In genomic region chr1:225810579-225811538, GRCh38 we compare ENCODE assay signal across 8 cellular contexts. TPM values are rescaled to one million over a fixed set of nuclear protein-coding genes. Genes with fewer than 3 reads are reported as not detected.
DNase-seq lines count a peak whose midpoint lies in the region; ATAC-seq and TF ChIP-seq lines count a peak whose summit lies in the region.
"Not testable (repeated sequence)": the region's sequence is repeated elsewhere in the genome, so short reads cannot be mapped to it uniquely, and the experiment has no call there.

No MANE protein-coding gene starts in this region.

- peak overlapping the region; percentile 76; the same call in 1 of the 2 replicates for H3K9ac ChIP-seq in iPS-20b (ENCODE audit: low read depth, low read length)

- not testable (repeated sequence) for H3K27ac Mint-ChIP-seq in activated naive CD4-positive, alpha-beta T cell treated with anti-CD3 and anti-CD28 coated beads, Interleukin-2, amount 10 ng/mL, durations not matched to agents 7 days and 5 days
- H3K27ac Mint-ChIP-seq in naive B cell, result peak overlapping the region in 2 of 6 donors; percentile 39 to 66
- H3K27ac Mint-ChIP-seq in stimulated activated memory B cell treated with anti-CD40 and anti-IgM and Interleukin-4, amounts not matched to agents 10 μg/mL and 1 μg/mL and 100 μg/mL, for 72 hours, result peak overlapping the region; percentile 64

- intact Hi-C loops in OCI-LY7 (cut with micrococcal nuclease; ENCODE audit: unreplicated experiment), result not testable (repeated sequence)

- H3K9me3 ChIP-seq in HEK293 (ENCODE audit: control insufficient read depth, insufficient read depth, low read depth, low read length); OCI-LY7 (ENCODE audit: low read length); ectodermal cell (ENCODE audit: control insufficient read depth, low read length); iPS-20b (ENCODE audit: insufficient read depth, low read depth, low read length): not testable (repeated sequence)

- H4K20me1 ChIP-seq in OCI-LY7 (ENCODE audit: insufficient read depth, low read length), result not testable (repeated sequence)

- not testable (repeated sequence) for H2AFZ ChIP-seq in OCI-LY7 (ENCODE audit: low read length)

- not testable (repeated sequence) for H3K9me3 Mint-ChIP-seq in activated naive CD4-positive, alpha-beta T cell treated with anti-CD3 and anti-CD28 coated beads, Interleukin-2, amount 10 ng/mL, durations not matched to agents 7 days and 5 days; naive B cell; stimulated activated memory B cell treated with anti-CD40 and anti-IgM and Interleukin-4, amounts not matched to agents 10 μg/mL and 1 μg/mL and 100 μg/mL, for 72 hours

- not testable (repeated sequence) for H3K36me3 ChIP-seq in HEK293 (ENCODE audit: control insufficient read depth in 2 of 2, insufficient read depth in 1 of 2, low read length in 2 of 2); OCI-LY7 (ENCODE audit: insufficient read depth, low read length); ectodermal cell (ENCODE audit: control insufficient read depth, insufficient read depth, low read length); iPS-20b (ENCODE audit: insufficient read depth, low read depth, low read length)

- H3K27me3 Mint-ChIP-seq in activated naive CD4-positive, alpha-beta T cell treated with anti-CD3 and anti-CD28 coated beads, Interleukin-2, amount 10 ng/mL, durations not matched to agents 7 days and 5 days, result peaks cover 48% of the 10 kb centered on the region
- peaks cover 8 to 27% (median 8%) of the 10 kb centered on the region in 3 donors for H3K27me3 Mint-ChIP-seq in naive B cell
- H3K27me3 Mint-ChIP-seq in stimulated activated memory B cell treated with anti-CD40 and anti-IgM and Interleukin-4, amounts not matched to agents 10 μg/mL and 1 μg/mL and 100 μg/mL, for 72 hours, result peaks cover 11% of the 10 kb centered on the region

- H3K4me1 Mint-ChIP-seq in activated naive CD4-positive, alpha-beta T cell treated with anti-CD3 and anti-CD28 coated beads, Interleukin-2, amount 10 ng/mL, durations not matched to agents 7 days and 5 days, result peaks cover 14% of the 10 kb centered on the region
- H3K4me1 Mint-ChIP-seq in naive B cell, result peaks cover 11 to 23% (median 14%) of the 10 kb centered on the region in 3 donors
- peaks cover 15% of the 10 kb centered on the region for H3K4me1 Mint-ChIP-seq in stimulated activated memory B cell treated with anti-CD40 and anti-IgM and Interleukin-4, amounts not matched to agents 10 μg/mL and 1 μg/mL and 100 μg/mL, for 72 hours

- 5% methylated on average over 29 of the region's 29 CpGs for WGBS in ectodermal cell, 2 experiments

- CTCF ChIA-PET in HEK293 (lab: Yijun Ruan, JAX), result interaction anchor here (0.5 to 3.9 kb wide), 22 partner anchors 8 to 1955 kb away, joined by 3 to 22 read pairs (median 4); partner anchors contain the start of genes ENAH and SRP9
- CTCF ChIA-PET in OCI-LY7 (lab: Charles Lee; ENCODE audit: unreplicated experiment); activated naive CD4-positive, alpha-beta T cell treated with anti-CD3 and anti-CD28 coated beads, Interleukin-2, amount 10 ng/mL, durations not matched to agents 7 days and 5 days (lab: Charles Lee): not testable (repeated sequence)

- H3K9me2 ChIP-seq in OCI-LY7 (ENCODE audit: insufficient read depth, low read length), result not testable (repeated sequence)

- H3K4me3 Mint-ChIP-seq in activated naive CD4-positive, alpha-beta T cell treated with anti-CD3 and anti-CD28 coated beads, Interleukin-2, amount 10 ng/mL, durations not matched to agents 7 days and 5 days, result peak overlapping the region; percentile 75
- H3K4me3 Mint-ChIP-seq in naive B cell, result peak overlapping the region; percentile 83 to 92 (median 87)
- peak overlapping the region; percentile 70 for H3K4me3 Mint-ChIP-seq in stimulated activated memory B cell treated with anti-CD40 and anti-IgM and Interleukin-4, amounts not matched to agents 10 μg/mL and 1 μg/mL and 100 μg/mL, for 72 hours

- TF ChIP-seq CTCF in AG10803 (conservative IDR thresholded peaks at IDR 0.05; ENCODE audit: low read length); HEK293 (tag by site-specific recombination; IDR thresholded peaks at IDR 0.05); OCI-LY7 (conservative IDR thresholded peaks at IDR 0.05; ENCODE audit: low read length): not testable (repeated sequence)

- H3K4me2 ChIP-seq in OCI-LY7 (ENCODE audit: low read length), result peak overlapping the region; percentile 53; the same call in 1 of the 2 replicates

- BruUV-seq in OCI-LY7 (replicated peaks; lab: Mats Ljungman, UMichigan), result not testable (repeated sequence)

- not testable (repeated sequence) for H3K36me3 Mint-ChIP-seq in activated naive CD4-positive, alpha-beta T cell treated with anti-CD3 and anti-CD28 coated beads, Interleukin-2, amount 10 ng/mL, durations not matched to agents 7 days and 5 days; naive B cell; stimulated activated memory B cell treated with anti-CD40 and anti-IgM and Interleukin-4, amounts not matched to agents 10 μg/mL and 1 μg/mL and 100 μg/mL, for 72 hours

- not testable (repeated sequence) for DNase-seq in AG10803 (ENCODE audit: low read depth); OCI-LY7 (ENCODE audit: low spot score); activated naive CD4-positive, alpha-beta T cell treated with anti-CD3 and anti-CD28 coated beads, Interleukin-2, amount 10 ng/mL, durations not matched to agents 7 days and 5 days; naive B cell

- POLR2A ChIA-PET in HEK293 (lab: Yijun Ruan, JAX), result interaction anchor here (0.6 to 6.8 kb wide), 13 partner anchors 7 to 144 kb away, joined by 3 to 46 read pairs (median 4); partner anchors contain the start of genes PYCR2, SRP9 and TMEM63A
- POLR2A ChIA-PET in OCI-LY7 (lab: Charles Lee), result not testable (repeated sequence)

- H3K27ac ChIP-seq in HEK293 (ENCODE audit: extremely low read depth, low read depth, low read length), result peak overlapping the region; percentile 61; the same call in 1 of the 2 replicates
- H3K27ac ChIP-seq in OCI-LY7 (ENCODE audit: low read depth, low read length, poor library complexity, severe bottlenecking); ectodermal cell (ENCODE audit: insufficient read depth, low read depth, low read length, poor library complexity, severe bottlenecking); iPS-20b (ENCODE audit: low read length): not testable (repeated sequence)

- ATAC-seq in naive B cell (ENCODE audit: low read depth in 2 of 2); stimulated activated memory B cell treated with anti-CD40 and anti-IgM and Interleukin-4, amounts not matched to agents 10 μg/mL and 1 μg/mL and 100 μg/mL, for 72 hours: not testable (repeated sequence)

- peaks cover 15% of the 10 kb centered on the region for H3K27me3 ChIP-seq in ectodermal cell (ENCODE audit: control insufficient read depth, insufficient read depth, low read length, poor library complexity, severe bottlenecking)
- H3K27me3 ChIP-seq in iPS-20b (ENCODE audit: insufficient read depth, low read length), result peaks cover 26% of the 10 kb centered on the region

- H3K4me3 ChIP-seq in AG10803 (ENCODE audit: low read length) (peak overlapping the region; percentile 74), HEK293 (ENCODE audit: low read depth, low read length) (peak overlapping the region; percentile 64), OCI-LY7 (ENCODE audit: low read depth, low read length, poor library complexity, severe bottlenecking) (peak overlapping the region; percentile 63), ectodermal cell (ENCODE audit: insufficient read depth, low read depth, low read length) (peak overlapping the region; percentile 39), iPS-20b (ENCODE audit: low read length) (peak overlapping the region; percentile 83)

- H3K79me2 ChIP-seq in OCI-LY7 (ENCODE audit: insufficient read depth, low read depth, low read length), result not testable (repeated sequence)

- H3K4me1 ChIP-seq in HEK293 (ENCODE audit: control insufficient read depth, insufficient read depth, low read length) (peaks cover 20% of the 10 kb centered on the region), iPS-20b (ENCODE audit: insufficient read depth, low read length) (peaks cover 26% of the 10 kb centered on the region)
- not testable (repeated sequence) for H3K4me1 ChIP-seq in OCI-LY7 (ENCODE audit: insufficient read depth, low read length, poor library complexity, severe bottlenecking); ectodermal cell (ENCODE audit: control insufficient read depth, insufficient read depth, low read length)

TF ChIP-seq in HEK293, 187 proteins besides CTCF, POLR2A, EP300 and RAD21 (continues in another document):
- TF ChIP-seq PRDM1 (tag by site-specific recombination; IDR thresholded peaks at IDR 0.05), result 0 out of 2 replicates have a peak, but pooled peaks have one; percentile 13
- TF ChIP-seq ZSCAN5A (tag by site-specific recombination; IDR thresholded peaks at IDR 0.05), result 0 out of 2 replicates have a peak, but pooled peaks have one; percentile 65

RNA-seq across cellular contexts. Expression of gene EPHX1, which starts 0.9 kb away (rescaled TPM):
- total RNA-seq in OCI-LY7 (2014; rRNA removed; shearing (Covaris generic)), result 0.41 and 0.44 TPM in 2 replicates
- 0.89 and 1.3 TPM in 2 replicates for total RNA-seq in OCI-LY7 (2022)
- 12.5 TPM for polyA plus RNA-seq in ectodermal cell (2013, experiment 1 of 4)
- polyA plus RNA-seq in ectodermal cell (2013, experiment 2 of 4), result 15.5 TPM
- 7.8 TPM for polyA plus RNA-seq in ectodermal cell (2013, experiment 3 of 4)
- polyA plus RNA-seq in ectodermal cell (2013, experiment 4 of 4), result 11.8 TPM
- polyA plus RNA-seq in naive B cell (ENCODE audit: low read depth in 6 of 6), result 1 to 10 TPM in 3 of 6 donors, under 1 TPM in 2, not detected in 1; 0.24 to 1.1 (median 1.0) TPM

RNA-seq across cellular contexts. Expression of gene SRP9, which starts 33.2 kb away (rescaled TPM):
- total RNA-seq in OCI-LY7 (2014; rRNA removed; shearing (Covaris generic)), result 182 and 221 TPM in 2 replicates
- total RNA-seq in OCI-LY7 (2022), result 302 and 306 TPM in 2 replicates
- polyA plus RNA-seq in ectodermal cell (2013, experiment 1 of 4), result 554 TPM
- polyA plus RNA-seq in ectodermal cell (2013, experiment 2 of 4), result 571 TPM
- 429 TPM for polyA plus RNA-seq in ectodermal cell (2013, experiment 3 of 4)
- polyA plus RNA-seq in ectodermal cell (2013, experiment 4 of 4), result 484 TPM
- polyA plus RNA-seq in naive B cell (ENCODE audit: low read depth in 6 of 6), result 100 to 1,000 TPM; 219 to 374 (median 278) TPM
